Comparison of ENCODE assay signal across 8 cellular contexts in genomic region chr2:237434916-237435315, GRCh38. TPM values are rescaled to one million over a fixed set of nuclear protein-coding genes. Genes with fewer than 3 reads are reported as not detected.
DNase-seq lines count a peak whose midpoint lies in the region; ATAC-seq and TF ChIP-seq lines count a peak whose summit lies in the region.

No MANE protein-coding gene starts in this region.

- H3K4me1 Mint-ChIP-seq in activated T-cell treated with anti-CD3 and anti-CD28 coated beads, Interleukin-2, amount 50 U/mL, for 24 hours (ENCODE audit: low read depth) = peaks cover 95% of the 10 kb centered on the region

- peak overlapping the region; percentile 97 for H3K27ac Mint-ChIP-seq in activated T-cell treated with anti-CD3 and anti-CD28 coated beads, Interleukin-2, amount 50 U/mL, for 24 hours

- H3K4me1 ChIP-seq in DND-41 (ENCODE audit: insufficient read depth, low read length) (peaks cover 14% of the 10 kb centered on the region), lower lobe of right lung (peaks cover 10% of the 10 kb centered on the region)

- H3K4me3 Mint-ChIP-seq in activated T-cell treated with anti-CD3 and anti-CD28 coated beads, Interleukin-2, amount 50 U/mL, for 24 hours = peak overlapping the region; percentile 84

- intact Hi-C loops in lower lobe of right lung (cut with DNase I) = no loop called here

- peaks cover 49% of the 10 kb centered on the region for H3K36me3 Mint-ChIP-seq in activated T-cell treated with anti-CD3 and anti-CD28 coated beads, Interleukin-2, amount 50 U/mL, for 24 hours (ENCODE audit: low read depth)

- H3K9ac ChIP-seq in DND-41 (ENCODE audit: low read depth, low read length) = no peak overlapping the region

- in situ Hi-C loops in KBM-7 (cut with MboI; ENCODE audit: low pct_unique_long_range_greater_than_20kb, low sequenced_read_pairs) = no loop called here

- ATAC-seq in DND-41 (ENCODE audit: insufficient read depth, low read depth) = peak; percentile 95
- peak; percentile 43 to 46 for ATAC-seq in lower lobe of right lung
- no peak for ATAC-seq in GM18909 (IDR thresholded peaks at IDR 0.05; ENCODE audit: poor library complexity, unreplicated experiment)
- no peak for ATAC-seq in GM21381 (IDR thresholded peaks at IDR 0.05; ENCODE audit: unreplicated experiment)

- DNase-seq in DND-41 (peak; percentile 66), KBM-7 (peak; percentile 95), lower lobe of right lung (no peak), RKO (ENCODE audit: low spot score) (no peak)
- DNase-seq in activated T-cell treated with anti-CD3 and anti-CD28 coated beads, Interleukin-2, amount 50 U/mL, for 24 hours = peak; percentile 85
- DNase-seq in stimulated activated CD8-positive, alpha-beta memory T cell treated with anti-CD3 and anti-CD28 coated beads, Interleukin-7, amount 100 ng/mL, for 1 hour (ENCODE audit: low read depth in 2 of 2) = peak; percentile 46 to 48

- H3K79me2 ChIP-seq in DND-41 (ENCODE audit: insufficient read depth, low read length) = no peaks in the 10 kb centered on the region

- H3K27me3 Mint-ChIP-seq in activated T-cell treated with anti-CD3 and anti-CD28 coated beads, Interleukin-2, amount 50 U/mL, for 24 hours = no peaks in the 10 kb centered on the region

- peak overlapping the region; percentile 35; the same call in 1 of the 2 replicates for H3K4me2 ChIP-seq in DND-41 (ENCODE audit: insufficient read depth, low read length)

- H2AFZ ChIP-seq in DND-41 (ENCODE audit: low read depth, low read length) = no peak overlapping the region

- H3K27ac ChIP-seq in DND-41 (ENCODE audit: low read length) (no peak overlapping the region), lower lobe of right lung (peak overlapping the region; percentile 36)

- peaks cover 2% of the 10 kb centered on the region for H3K27me3 ChIP-seq in DND-41 (ENCODE audit: insufficient read depth, low read length, poor library complexity)
- H3K27me3 ChIP-seq in lower lobe of right lung (ENCODE audit: low read depth) = peaks cover 15% of the 10 kb centered on the region

- H3K9me3 Mint-ChIP-seq in activated T-cell treated with anti-CD3 and anti-CD28 coated beads, Interleukin-2, amount 50 U/mL, for 24 hours = peaks cover 2% of the 10 kb centered on the region

- H3K4me3 ChIP-seq in DND-41 (ENCODE audit: low read depth in 1 of 2, low read length in 2 of 2) = no peak overlapping the region
- H3K4me3 ChIP-seq in lower lobe of right lung = no peak overlapping the region

- no peak for TF ChIP-seq CTCF in DND-41 (IDR thresholded peaks at IDR 0.05; ENCODE audit: borderline replicate concordance, extremely low read depth, low read length, poor library complexity, severe bottlenecking)
- TF ChIP-seq CTCF in lower lobe of right lung (IDR thresholded peaks at IDR 0.05) = no peak

- no peaks in the 10 kb centered on the region for H4K20me1 ChIP-seq in DND-41 (ENCODE audit: insufficient read depth, low read length)

- H3K9me3 ChIP-seq in DND-41 (ENCODE audit: insufficient read depth, low read length, severe bottlenecking) = no peaks in the 10 kb centered on the region
- H3K9me3 ChIP-seq in lower lobe of right lung = no peaks in the 10 kb centered on the region

- H3K36me3 ChIP-seq in DND-41 (ENCODE audit: insufficient read depth, low read length) (no peaks in the 10 kb centered on the region), lower lobe of right lung (no peaks in the 10 kb centered on the region)

RNA-seq across cellular contexts. Expression of gene COL6A3, which starts 21.0 kb away (rescaled TPM):
- total RNA-seq in lower lobe of right lung = 114 TPM

RNA-seq across cellular contexts. Expression of gene MLPH, which starts 52.1 kb away (rescaled TPM):
- total RNA-seq in lower lobe of right lung = 394 TPM

Comparison
In these comparisons a context has a peak if more than half of its experiments do, and no peak if none do; other contexts are left out.
1. ATAC-seq: peak in DND-41 (single experiment) and lower lobe of right lung (2 of 2); none in GM18909 (single experiment) and GM21381 (single experiment).
2. DNase-seq: peak in DND-41 (single experiment), KBM-7 (single experiment), activated T-cell treated with anti-CD3 and anti-CD28 coated beads, Interleukin-2, amount 50 U/mL, for 24 hours (single experiment) and stimulated activated CD8-positive, alpha-beta memory T cell treated with anti-CD3 and anti-CD28 coated beads, Interleukin-7, amount 100 ng/mL, for 1 hour (2 of 2); none in lower lobe of right lung (single experiment) and RKO (single experiment).